Comparison of ENCODE assay signal across 12 cellular contexts in genomic region chr19:40979759-40980158, GRCh38. TPM values are rescaled to one million over a fixed set of nuclear protein-coding genes. Genes with fewer than 3 reads are reported as not detected.
"Had no signal": no experiment of that assay in that cellular context is flagged by ENCODE, and none has a peak within 500 bp of the region (broad histone marks: within the 10 kb centered on the region; RNA-seq: fewer than 3 reads in every experiment).

No MANE protein-coding gene starts in this region.

RNA-seq across cellular contexts. Expression of gene CYP2B6, which starts 11.3 kb away (rescaled TPM):
- total RNA-seq: left ventricle myocardium inferior, lung microvascular endothelial cell, mesenteric fat pad, natural killer cell, occipital lobe, osteocyte, posterior vena cava, skeletal muscle tissue, thyroid gland had no signal
- polyA plus RNA-seq: heart left ventricle, psoas muscle, stomach had no signal
